ENCODE assay signal across 10 cellular contexts in genomic region chr4:151674804-151675290, GRCh38.
DNase-seq lines count a peak whose midpoint lies in the region; ATAC-seq and TF ChIP-seq lines count a peak whose summit lies in the region.
"Had no signal": no experiment of that assay in that cellular context is flagged by ENCODE, and none has a peak within 500 bp of the region (broad histone marks: within the 10 kb centered on the region; RNA-seq: fewer than 3 reads in every experiment).

No MANE protein-coding gene starts in this region.

- no peaks in the 10 kb centered on the region for H3K9me2 ChIP-seq in GM23248 (ENCODE audit: insufficient read depth)

- peaks cover 73% of the 10 kb centered on the region for H3K4me1 Mint-ChIP-seq in brain
- no peaks in the 10 kb centered on the region for H3K4me1 Mint-ChIP-seq in Calu3 (ENCODE audit: low read depth, unreplicated experiment)
- H3K4me1 Mint-ChIP-seq: natural killer cell had no signal

- intact Hi-C loops in Calu3 (cut with micrococcal nuclease; ENCODE audit: unreplicated experiment) = no loop called here

- 33% methylated on average over 18 of the region's 18 CpGs for WGBS in GM23248 (ENCODE audit: low coverage in 1 of 2, low lambda C conversion rate in 2 of 2, missing lambda C conversion rate in 2 of 2), 2 experiments

- no peak for TF ChIP-seq CTCF in brain (conservative IDR thresholded peaks at IDR 0.05)
- no peak for TF ChIP-seq CTCF in Calu3 (IDR thresholded peaks at IDR 0.05; ENCODE audit: unreplicated experiment)

- H2AFZ ChIP-seq in GM23248 = no peak overlapping the region

- no peaks in the 10 kb centered on the region for H3K79me2 ChIP-seq in GM23248 (ENCODE audit: insufficient read depth)

- H3K9me3 Mint-ChIP-seq in brain = no peaks in the 10 kb centered on the region
- no peaks in the 10 kb centered on the region for H3K9me3 Mint-ChIP-seq in Calu3 (ENCODE audit: low read depth, unreplicated experiment)
- H3K9me3 Mint-ChIP-seq: activated T-cell treated with anti-CD3 and anti-CD28 coated beads, Interleukin-2, amount 50 U/mL, for 72 hours; natural killer cell had no signal

- no TSS peak for BruUV-seq in Calu3 (replicated peaks; lab: Mats Ljungman, UMichigan)

- peak overlapping the region in 4 of 5 experiments; percentile 43 to 94 (median 66) for H3K27ac Mint-ChIP-seq in brain
- H3K27ac Mint-ChIP-seq in Calu3 (ENCODE audit: unreplicated experiment) = no peak overlapping the region
- H3K27ac Mint-ChIP-seq: activated T-cell treated with anti-CD3 and anti-CD28 coated beads, Interleukin-2, amount 50 U/mL, for 72 hours; natural killer cell had no signal

- H3K4me3 ChIP-seq in GM23248 = 0 out of 2 replicates have a peak overlapping the region, but pooled peaks have one; percentile 6

- no peaks in the 10 kb centered on the region for H3K36me3 Mint-ChIP-seq in brain
- H3K36me3 Mint-ChIP-seq in Calu3 (ENCODE audit: insufficient read depth, unreplicated experiment) = peaks cover 15% of the 10 kb centered on the region
- H3K36me3 Mint-ChIP-seq: natural killer cell had no signal

- no peaks in the 10 kb centered on the region for H3K36me3 ChIP-seq in GM23248 (ENCODE audit: low read depth)

- in situ Hi-C loops in GM23248 (cut with MboI) = no loop called here

- no peaks in the 10 kb centered on the region for H3K9me3 ChIP-seq in GM23248 (ENCODE audit: low read depth)

- CTCF ChIA-PET in Calu3 (lab: Charles Lee) = no interaction called here

- H3K4me3 Mint-ChIP-seq in brain = peak overlapping the region in 3 of 5 experiments; percentile 16 to 57 (median 56)
- H3K4me3 Mint-ChIP-seq in Calu3 (ENCODE audit: low read depth, unreplicated experiment) = no peak overlapping the region
- H3K4me3 Mint-ChIP-seq: activated T-cell treated with anti-CD3 and anti-CD28 coated beads, Interleukin-2, amount 50 U/mL, for 72 hours; natural killer cell had no signal

- H3K4me1 ChIP-seq in GM23248 (ENCODE audit: insufficient read depth) = peaks cover 14% of the 10 kb centered on the region

- peak overlapping the region; percentile 28 for H3K4me2 ChIP-seq in GM23248 (ENCODE audit: unreplicated experiment)

- no peak overlapping the region for H3K27ac ChIP-seq in GM23248

- H4K20me1 ChIP-seq in GM23248 (ENCODE audit: insufficient read depth) = no peaks in the 10 kb centered on the region

- ATAC-seq in GM19463 (IDR thresholded peaks at IDR 0.05; ENCODE audit: unreplicated experiment) (no peak), HG02610 (IDR thresholded peaks at IDR 0.05; ENCODE audit: unreplicated experiment) (no peak), HG02870 (IDR thresholded peaks at IDR 0.05; ENCODE audit: unreplicated experiment) (no peak)
- ATAC-seq: activated T-cell treated with anti-CD3 and anti-CD28 coated beads, Interleukin-2, amount 50 U/mL, for 72 hours; natural killer cell had no signal

- DNase-seq in GM23248 = peak; percentile 54
- peak; percentile 12 for DNase-seq in iPS DF 19.7 (ENCODE audit: low read depth, low spot score)
- DNase-seq in retina = peak; percentile 83
- no peak for DNase-seq in Calu3
- DNase-seq: activated T-cell treated with anti-CD3 and anti-CD28 coated beads, Interleukin-2, amount 50 U/mL, for 72 hours; natural killer cell had no signal

- peaks cover 2% of the 10 kb centered on the region for H3K27me3 Mint-ChIP-seq in brain
- H3K27me3 Mint-ChIP-seq in Calu3 (ENCODE audit: unreplicated experiment) = no peaks in the 10 kb centered on the region

- H3K27me3 ChIP-seq in GM23248 (replicated peaks; ENCODE audit: insufficient read depth) = no peaks in the 10 kb centered on the region

- H3K9ac ChIP-seq in GM23248 = no peak overlapping the region

- H3F3A ChIP-seq in GM23248 (ENCODE audit: insufficient read depth) = peaks cover 13% of the 10 kb centered on the region; the same call in 1 of the 2 replicates
